Comparison of ENCODE assay signal across 14 cellular contexts in genomic region chr1:39310015-39310414, GRCh38.
DNase-seq lines count a peak whose midpoint lies in the region; ATAC-seq, FAIRE-seq and TF ChIP-seq lines count a peak whose summit lies in the region.
"Had no signal": no experiment of that assay in that cellular context is flagged by ENCODE, and none has a peak within 500 bp of the region (broad histone marks: within the 10 kb centered on the region; RNA-seq: fewer than 3 reads in every experiment).

No MANE protein-coding gene starts in this region.

- TF ChIP-seq POLR2A in K562 (conservative IDR thresholded peaks at IDR 0.05), result no peak

- no peaks in the 10 kb centered on the region for H3K79me2 ChIP-seq in K562 (ENCODE audit: control insufficient read depth, insufficient read depth, low read length)

- BruUV-seq in K562 (replicated peaks; lab: Mats Ljungman, UMichigan), result no TSS peak

- no peak for TF ChIP-seq RAD21 in K562 (CRISPR knock-in tag; conservative IDR thresholded peaks at IDR 0.05 in 1 of 2, IDR thresholded peaks at IDR 0.05 in 1 of 2)

- H3K36me3 Mint-ChIP-seq in CD14-positive monocyte, result peaks cover 69 to 90% of the 10 kb centered on the region in 2 donors
- peaks cover 58% of the 10 kb centered on the region for H3K36me3 Mint-ChIP-seq in CD4-positive, CD25-positive, alpha-beta regulatory T cell

- no peak overlapping the region for H2AFZ ChIP-seq in K562 (ENCODE audit: low read depth, low read length)

- no peaks in the 10 kb centered on the region for H3K9me3 Mint-ChIP-seq in CD14-positive monocyte
- no peaks in the 10 kb centered on the region for H3K9me3 Mint-ChIP-seq in CD4-positive, CD25-positive, alpha-beta regulatory T cell

- no peak overlapping the region for H3K4me2 ChIP-seq in K562 (ENCODE audit: insufficient read depth, low read length)

- H3K9ac ChIP-seq in K562 (ENCODE audit: insufficient read depth in 1 of 2, low read depth in 2 of 2, low read length in 2 of 2), result no peak overlapping the region

- intact Hi-C loops in CD14-positive monocyte (cut with micrococcal nuclease), result loop anchor here in 1 of 2 donors (10.0 kb wide), 1 partner anchor 135 kb away; no protein-coding TSS in a partner anchor
- intact Hi-C loops in K562 (cut with micrococcal nuclease), result no loop called here

- in situ Hi-C loops in K562 (cut with MboI), result no loop called here

- no peak overlapping the region for H3K4me3 Mint-ChIP-seq in CD14-positive monocyte
- H3K4me3 Mint-ChIP-seq in CD4-positive, CD25-positive, alpha-beta regulatory T cell, result no peak overlapping the region
- H3K4me3 Mint-ChIP-seq: B cell had no signal

- no peaks in the 10 kb centered on the region for H3K9me1 ChIP-seq in K562 (ENCODE audit: control insufficient read depth, insufficient read depth, low read length)

- H3K4me3 ChIP-seq in CD4-positive, CD25-positive, alpha-beta regulatory T cell (ENCODE audit: low read depth, low read length), result no peak overlapping the region
- H3K4me3 ChIP-seq in K562, result no peak overlapping the region
- H3K4me3 ChIP-seq: HAP-1 had no signal

- peaks cover 80% of the 10 kb centered on the region for H3K36me3 ChIP-seq in CD4-positive, CD25-positive, alpha-beta regulatory T cell (ENCODE audit: control insufficient read depth, insufficient read depth, low read length)
- peaks cover 57% of the 10 kb centered on the region for H3K36me3 ChIP-seq in K562 (ENCODE audit: control insufficient read depth, insufficient read depth, low read length)
- H3K36me3 ChIP-seq: HAP-1 had no signal

- H3K27ac Mint-ChIP-seq in CD14-positive monocyte, result peak overlapping the region in 4 of 7 donors; percentile 34 to 84 (median 60)
- H3K27ac Mint-ChIP-seq in CD4-positive, CD25-positive, alpha-beta regulatory T cell, result peak overlapping the region; percentile 32 to 81 (median 71)
- H3K27ac Mint-ChIP-seq: B cell had no signal

- H3K27ac ChIP-seq in CD4-positive, CD25-positive, alpha-beta regulatory T cell (ENCODE audit: insufficient read depth, low read length, poor library complexity, severe bottlenecking), result no peak overlapping the region
- H3K27ac ChIP-seq in K562 (ENCODE audit: extremely low read depth, low read depth, low read length), result no peak overlapping the region

- no peaks in the 10 kb centered on the region for H4K20me1 ChIP-seq in K562 (replicated peaks; ENCODE audit: control insufficient read depth, insufficient read depth, low read length)

- TF ChIP-seq EP300 in K562 (IDR thresholded peaks at IDR 0.05; ENCODE audit: low read length), result no peak

- no peak for FAIRE-seq in K562 (lab: Jason Lieb, UNC)

- no peak for TF ChIP-seq CTCF in CD14-positive monocyte (IDR thresholded peaks at IDR 0.05)
- no peak for TF ChIP-seq CTCF in K562 (IDR thresholded peaks at IDR 0.05 in 2 of 3, conservative IDR thresholded peaks at IDR 0.05 in 1 of 3; ENCODE audit: insufficient read depth in 2 of 3, low read depth in 1 of 3, low read length in 3 of 3)
- no peak for TF ChIP-seq CTCF in GM10248 (IDR thresholded peaks at IDR 0.05; ENCODE audit: control extremely low read depth, extremely low read depth, low read depth, missing control alignments)

- no peak for DNase-seq in CD14-positive monocyte (ENCODE audit: low spot score)
- no peak for DNase-seq in CD4-positive, CD25-positive, alpha-beta regulatory T cell
- DNase-seq in NOMO-1 treated with DMSO at 0.1 percent for 48 hours (lab: John Stamatoyannopoulos, UW; ENCODE audit: unreplicated experiment), result peak; percentile 56
- DNase-seq in K562 (ENCODE audit: extremely low read depth in 1 of 4, low spot score in 3 of 4), result no peak
- no peak for DNase-seq in GM10248 (ENCODE audit: extremely low spot score)
- no peak for DNase-seq in NCI-H526 treated with DMSO at 0.1 percent for 48 hours (lab: John Stamatoyannopoulos, UW)
- DNase-seq in activated effector memory CD4-positive, alpha-beta T cell treated with Interleukin-2 at 50 U/mL for 16 hours, result no peak
- no peak for DNase-seq in NCI-H2171 treated with DMSO at 0.1 percent for 48 hours (lab: John Stamatoyannopoulos, UW)
- DNase-seq: DMS 273 treated with DMSO at 0.1 percent for 48 hours, NCI-H446, NCI-H748 treated with DMSO at 0.1 percent for 48 hours, SHP77 treated with DMSO at 0.1 percent for 48 hours had no signal

- POLR2A ChIA-PET in K562 (lab: Yijun Ruan, JAX), result interaction anchor here (1.4 kb wide), 1 partner anchor 8 kb away, joined by 4 read pairs; no protein-coding TSS in a partner anchor
- POLR2A ChIA-PET in GM10248 (lab: Yijun Ruan, JAX), result no interaction called here

- WGBS in K562 (ENCODE audit: insufficient coverage, low coverage, missing lambda C conversion rate), result 90% methylated on average over 6 of the region's 6 CpGs

- no peaks in the 10 kb centered on the region for H3K27me3 ChIP-seq in CD4-positive, CD25-positive, alpha-beta regulatory T cell (ENCODE audit: control insufficient read depth, insufficient read depth, low read length)
- no peaks in the 10 kb centered on the region for H3K27me3 ChIP-seq in K562 (ENCODE audit: control insufficient read depth in 2 of 2, insufficient read depth in 2 of 2, low read length in 2 of 2)

- H3K4me1 Mint-ChIP-seq in CD14-positive monocyte, result peaks cover 8% of the 10 kb centered on the region
- H3K4me1 Mint-ChIP-seq in CD4-positive, CD25-positive, alpha-beta regulatory T cell, result peaks cover 0 to 10% (median 7%) of the 10 kb centered on the region in 4 donors

- no peak for ATAC-seq in CD4-positive, CD25-positive, alpha-beta regulatory T cell (ENCODE audit: low read depth in 2 of 2)
- no peak for ATAC-seq in K562

- CTCF ChIA-PET in K562 (lab: Yijun Ruan, JAX; ENCODE audit: low intra/inter-chr PET ratio) (no interaction called here), GM10248 (lab: Yijun Ruan, JAX) (interaction anchor here (0.9 to 2.9 kb wide), 7 partner anchors 9 to 265 kb away, joined by 3 to 12 read pairs (median 3); no protein-coding TSS in a partner anchor)

- H3K27me3 Mint-ChIP-seq in CD14-positive monocyte (ENCODE audit: low read depth in 3 of 3), result peaks cover 0 to 1% (median 0%) of the 10 kb centered on the region in 3 donors
- no peaks in the 10 kb centered on the region for H3K27me3 Mint-ChIP-seq in CD4-positive, CD25-positive, alpha-beta regulatory T cell
- H3K27me3 Mint-ChIP-seq: B cell had no signal

- no peaks in the 10 kb centered on the region for H3K4me1 ChIP-seq in CD4-positive, CD25-positive, alpha-beta regulatory T cell (ENCODE audit: control insufficient read depth, insufficient read depth, low read length, poor library complexity, severe bottlenecking)
- no peaks in the 10 kb centered on the region for H3K4me1 ChIP-seq in K562 (replicated peaks in 1 of 2; ENCODE audit: control insufficient read depth in 2 of 2, insufficient read depth in 2 of 2, low read length in 2 of 2)

- H3K9me3 ChIP-seq in CD4-positive, CD25-positive, alpha-beta regulatory T cell (ENCODE audit: control insufficient read depth in 2 of 2, low read length in 2 of 2), result no peaks in the 10 kb centered on the region
- no peaks in the 10 kb centered on the region for H3K9me3 ChIP-seq in K562 (replicated peaks; ENCODE audit: control insufficient read depth, insufficient read depth, low read depth, low read length)
- H3K9me3 ChIP-seq: HAP-1 had no signal

TF ChIP-seq in K562, 482 proteins besides CTCF, POLR2A, EP300 and RAD21:
- TF ChIP-seq SPI1 (IDR thresholded peaks at IDR 0.05; ENCODE audit: borderline replicate concordance, low read depth, low read length), result peak; percentile 66
- no peak for TF ChIP-seq PRPF4 (IDR thresholded peaks at IDR 0.05; ENCODE audit: insufficient read depth, low read depth, low read length, poor library complexity, severe bottlenecking)
